Comparison of ENCODE assay signal across 1 cellular context in genomic region chr22:23913661-23914353, GRCh38.
TF ChIP-seq lines count a peak whose summit lies in the region.

No MANE protein-coding gene starts in this region.

TF ChIP-seq in GM12878, 131 proteins besides CTCF, POLR2A, EP300 and RAD21 (continued from another document):
- peak; percentile 77 for TF ChIP-seq BCL3 (IDR thresholded peaks at IDR 0.05; ENCODE audit: borderline replicate concordance, insufficient read depth, low read depth, low read length, poor library complexity, severe bottlenecking)
- peak; percentile 58; the same call in 1 of the 2 replicates for TF ChIP-seq NKRF (conservative IDR thresholded peaks at IDR 0.05)
- no peak for TF ChIP-seq EZH2 (IDR thresholded peaks at IDR 0.05; ENCODE audit: borderline replicate concordance, control insufficient read depth, low read depth, low read length)
- peak in 1 of 2 experiments; percentile 15; a peak in 1 of 4 replicates for TF ChIP-seq ETV6 (conservative IDR thresholded peaks at IDR 0.05 in 1 of 2, IDR thresholded peaks at IDR 0.05 in 1 of 2; ENCODE audit: borderline replicate concordance in 1 of 2, low read depth in 1 of 2)
- TF ChIP-seq BMI1 (IDR thresholded peaks at IDR 0.05; ENCODE audit: borderline replicate concordance): 0 out of 2 replicates have a peak, but pooled peaks have one; percentile 9
- peak in 1 of 2 experiments; percentile 79; a peak in 2 of 3 replicates for TF ChIP-seq EGR1 (IDR thresholded peaks at IDR 0.05; ENCODE audit: borderline replicate concordance in 1 of 2, low read depth in 2 of 2, low read length in 2 of 2)
- TF ChIP-seq POLR2AphosphoS2 (IDR thresholded peaks at IDR 0.05; ENCODE audit: low read depth, low read length): peak; percentile 96
- peak; percentile 35 for TF ChIP-seq KLF5 (IDR thresholded peaks at IDR 0.05; ENCODE audit: partially characterized antibody)
- TF ChIP-seq HDAC6 (IDR thresholded peaks at IDR 0.05; ENCODE audit: unreplicated experiment): peak; percentile 73
- TF ChIP-seq ZBTB11 (CRISPR knock-in tag; IDR thresholded peaks at IDR 0.05): peak; percentile 23; the same call in 1 of the 2 replicates
- TF ChIP-seq NR2C1 (IDR thresholded peaks at IDR 0.05): no peak
- peak; percentile 77 for TF ChIP-seq MAX (IDR thresholded peaks at IDR 0.05; ENCODE audit: low read depth, low read length)
- TF ChIP-seq PML (IDR thresholded peaks at IDR 0.05; ENCODE audit: low read length): peak; percentile 98
- no peak for TF ChIP-seq FOS (IDR thresholded peaks at IDR 0.05; ENCODE audit: borderline replicate concordance, extremely low read depth, insufficient read length)
- no peak for TF ChIP-seq ZZZ3 (IDR thresholded peaks at IDR 0.05; ENCODE audit: control insufficient read depth, insufficient read length, low read depth)
- TF ChIP-seq BRCA1 (IDR thresholded peaks at IDR 0.05; ENCODE audit: low read depth, low read length): no peak
- 0 out of 2 replicates have a peak, but pooled peaks have one; percentile 7 for TF ChIP-seq MEF2A (IDR thresholded peaks at IDR 0.05; ENCODE audit: insufficient read depth, low read depth, low read length)
- TF ChIP-seq BCLAF1 (IDR thresholded peaks at IDR 0.05): no peak
- no peak for TF ChIP-seq IRF5 (IDR thresholded peaks at IDR 0.05; ENCODE audit: borderline replicate concordance)
- 0 out of 2 replicates have a peak, but pooled peaks have one; percentile 22 for TF ChIP-seq STAT1 (conservative IDR thresholded peaks at IDR 0.05)
- no peak for TF ChIP-seq TCF12 (IDR thresholded peaks at IDR 0.05; ENCODE audit: low read depth, low read length)
- TF ChIP-seq BACH1 (IDR thresholded peaks at IDR 0.05; ENCODE audit: borderline replicate concordance): peak; percentile 64
- TF ChIP-seq DPF2 (IDR thresholded peaks at IDR 0.05): no peak
- no peak for TF ChIP-seq BCL11A (IDR thresholded peaks at IDR 0.05; ENCODE audit: low read depth, low read length)
- TF ChIP-seq LARP7 (IDR thresholded peaks at IDR 0.05): peak; percentile 57; the same call in 1 of the 2 replicates
- TF ChIP-seq MTA3 (IDR thresholded peaks at IDR 0.05; ENCODE audit: borderline replicate concordance, low read length): 0 out of 2 replicates have a peak, but pooled peaks have one; percentile 78
- 0 out of 2 replicates have a peak, but pooled peaks have one; percentile 25 for TF ChIP-seq SREBF1 (IDR thresholded peaks at IDR 0.05; ENCODE audit: low read length)
- peak; percentile 34; the same call in 1 of the 2 replicates for TF ChIP-seq MLLT1 (IDR thresholded peaks at IDR 0.05)
- TF ChIP-seq ZNF622 (IDR thresholded peaks at IDR 0.05): no peak
- TF ChIP-seq BHLHE40 (IDR thresholded peaks at IDR 0.05; ENCODE audit: borderline replicate concordance in 1 of 2, low read depth in 2 of 2, low read length in 1 of 2): peak in 1 of 2 experiments; percentile 43; a peak in 1 of 4 replicates
- TF ChIP-seq ZBTB33 (IDR thresholded peaks at IDR 0.05): peak; percentile 39; the same call in 1 of the 2 replicates
- TF ChIP-seq SP1 (IDR thresholded peaks at IDR 0.05; ENCODE audit: low read depth, low read length): peak; percentile 72
- TF ChIP-seq POU2F2 (IDR thresholded peaks at IDR 0.05; ENCODE audit: borderline replicate concordance, low read depth, low read length): no peak; the same call in 2 of the 3 replicates
- no peak for TF ChIP-seq TCF7 (IDR thresholded peaks at IDR 0.05; ENCODE audit: borderline replicate concordance)
- TF ChIP-seq ASH2L (IDR thresholded peaks at IDR 0.05; ENCODE audit: borderline replicate concordance, low read depth): 0 out of 2 replicates have a peak, but pooled peaks have one; percentile 13
- TF ChIP-seq CREM (IDR thresholded peaks at IDR 0.05; ENCODE audit: low read depth): peak; percentile 55; the same call in 1 of the 2 replicates
- peak; percentile 53; the same call in 1 of the 2 replicates for TF ChIP-seq FOXM1 (IDR thresholded peaks at IDR 0.05; ENCODE audit: low read depth, low read length)
- no peak for TF ChIP-seq PAX5 (IDR thresholded peaks at IDR 0.05; ENCODE audit: borderline replicate concordance, low read depth, low read length)
- TF ChIP-seq SPI1 (IDR thresholded peaks at IDR 0.05; ENCODE audit: borderline replicate concordance, insufficient read depth, low read depth, low read length): peak; percentile 52; the same call in 1 of the 2 replicates
- no peak for TF ChIP-seq PRDM15 (CRISPR knock-in tag; IDR thresholded peaks at IDR 0.05)
